Comparison of ENCODE assay signal across 1 cellular context in genomic region chr4:141713185-141713584, GRCh38.
TF ChIP-seq lines count a peak whose summit lies in the region.

No MANE protein-coding gene starts in this region.

TF ChIP-seq in A549, 52 proteins besides CTCF, POLR2A, EP300 and RAD21 (continued from another document):
- TF ChIP-seq, protein P1, sequence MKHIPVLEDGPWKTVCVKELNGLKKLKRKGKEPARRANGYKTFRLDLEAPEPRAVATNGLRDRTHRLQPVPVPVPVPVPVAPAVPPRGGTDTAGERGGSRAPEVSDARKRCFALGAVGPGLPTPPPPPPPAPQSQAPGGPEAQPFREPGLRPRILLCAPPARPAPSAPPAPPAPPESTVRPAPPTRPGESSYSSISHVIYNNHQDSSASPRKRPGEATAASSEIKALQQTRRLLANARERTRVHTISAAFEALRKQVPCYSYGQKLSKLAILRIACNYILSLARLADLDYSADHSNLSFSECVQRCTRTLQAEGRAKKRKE (CRISPR knock-in tag; IDR thresholded peaks at IDR 0.05; ENCODE audit: low read depth) = no peak
- TF ChIP-seq RFX5 (IDR thresholded peaks at IDR 0.05) (no peak), ZSCAN20 (CRISPR knock-in tag; IDR thresholded peaks at IDR 0.05) (no peak), FOSB (CRISPR knock-in tag; IDR thresholded peaks at IDR 0.05) (no peak)
